Comparison of ENCODE assay signal across 9 cellular contexts in genomic region chr10:101495324-101495925, GRCh38.
DNase-seq lines count a peak whose midpoint lies in the region; ATAC-seq and TF ChIP-seq lines count a peak whose summit lies in the region.
"Had no signal": no experiment of that assay in that cellular context is flagged by ENCODE, and none has a peak within 500 bp of the region (broad histone marks: within the 10 kb centered on the region; RNA-seq: fewer than 3 reads in every experiment).

No MANE protein-coding gene starts in this region.

- no TSS peak for BruUV-seq in MCF 10A (replicated peaks; lab: Mats Ljungman, UMichigan)

- no peaks in the 10 kb centered on the region for H3K27me3 Mint-ChIP-seq in MCF 10A (ENCODE audit: insufficient read depth, unreplicated experiment)
- peaks cover 2% of the 10 kb centered on the region for H3K27me3 Mint-ChIP-seq in type B pancreatic cell

- no peaks in the 10 kb centered on the region for H3K4me1 ChIP-seq in breast epithelium
- H3K4me1 ChIP-seq: heart left ventricle had no signal

- TF ChIP-seq CTCF in MCF 10A (IDR thresholded peaks at IDR 0.05; ENCODE audit: unreplicated experiment) (peak; percentile 22), breast epithelium (IDR thresholded peaks at IDR 0.05) (no peak), type B pancreatic cell (conservative IDR thresholded peaks at IDR 0.05) (peak; percentile 46)

- no peaks in the 10 kb centered on the region for H3K9me3 ChIP-seq in breast epithelium
- H3K9me3 ChIP-seq: heart left ventricle had no signal

- H3K27ac Mint-ChIP-seq in MCF 10A (ENCODE audit: low read depth, unreplicated experiment) (no peak overlapping the region), type B pancreatic cell (no peak overlapping the region)

- H3K9me3 Mint-ChIP-seq in MCF 10A (ENCODE audit: unreplicated experiment) (no peaks in the 10 kb centered on the region), type B pancreatic cell (no peaks in the 10 kb centered on the region)

- POLR2A ChIA-PET in MCF 10A (lab: Yijun Ruan, JAX): no interaction called here

- CTCF ChIA-PET in MCF 10A (lab: Yijun Ruan, JAX): interaction anchor here (0.6 to 1.0 kb wide), 2 partner anchors 10 to 12 kb away, joined by 3 to 4 read pairs; no protein-coding TSS in a partner anchor

- no peak overlapping the region for H3K4me3 ChIP-seq in breast epithelium
- H3K4me3 ChIP-seq: heart left ventricle had no signal

- H3K36me3 ChIP-seq in breast epithelium: no peaks in the 10 kb centered on the region
- H3K36me3 ChIP-seq: heart left ventricle had no signal

- H3K27ac ChIP-seq in breast epithelium: no peak overlapping the region
- H3K27ac ChIP-seq: heart left ventricle had no signal

- DNase-seq in MCF 10A (ENCODE audit: unreplicated experiment) (peak; percentile 14), breast epithelium (ENCODE audit: low spot score in 2 of 2) (no peak), NCI-H69 (lab: John Stamatoyannopoulos, UW) (peak; percentile 76), dermis blood vessel endothelial cell (peak; percentile 57), type B pancreatic cell (ENCODE audit: extremely low spot score, unreplicated experiment) (no peak), HuH-7 (ENCODE audit: low spot score) (no peak)
- no peak for DNase-seq in activated effector memory CD4-positive, alpha-beta T cell treated with Interleukin-2 at 50 U/mL for 16 hours
- DNase-seq: heart left ventricle had no signal

- H3K27me3 ChIP-seq in breast epithelium: no peaks in the 10 kb centered on the region
- H3K27me3 ChIP-seq: heart left ventricle had no signal

- H3K36me3 Mint-ChIP-seq in MCF 10A (ENCODE audit: insufficient read depth, unreplicated experiment) (no peaks in the 10 kb centered on the region), type B pancreatic cell (no peaks in the 10 kb centered on the region)

- no peaks in the 10 kb centered on the region for H3K4me1 Mint-ChIP-seq in MCF 10A (ENCODE audit: insufficient read depth, unreplicated experiment)
- H3K4me1 Mint-ChIP-seq in type B pancreatic cell (ENCODE audit: unreplicated experiment): peaks cover 8% of the 10 kb centered on the region

- no peak for TF ChIP-seq POLR2A in breast epithelium (IDR thresholded peaks at IDR 0.05)

- H3K4me3 Mint-ChIP-seq in MCF 10A (ENCODE audit: unreplicated experiment) (no peak overlapping the region), type B pancreatic cell (no peak overlapping the region)

- intact Hi-C loops in MCF 10A (cut with micrococcal nuclease): no loop called here
- intact Hi-C loops in breast epithelium (cut with DNase I; ENCODE audit: low total_unique reads): no loop called here

- no peak for ATAC-seq in HG03520 (IDR thresholded peaks at IDR 0.05; ENCODE audit: unreplicated experiment)

Comparison
In these comparisons a context has a peak if more than half of its experiments do, and no peak if none do; other contexts are left out.
1. DNase-seq: peak in MCF 10A (single experiment), NCI-H69 (single experiment) and dermis blood vessel endothelial cell (single experiment); none in breast epithelium (0 of 2), type B pancreatic cell (single experiment), activated effector memory CD4-positive, alpha-beta T cell treated with Interleukin-2 at 50 U/mL for 16 hours (single experiment) and HuH-7 (single experiment).
2. CTCF ChIP-seq: peak in MCF 10A (single experiment) and type B pancreatic cell (single experiment); none in breast epithelium (0 of 3).